Comparison of ENCODE assay signal across 8 cellular contexts in the genomic region with DNA sequence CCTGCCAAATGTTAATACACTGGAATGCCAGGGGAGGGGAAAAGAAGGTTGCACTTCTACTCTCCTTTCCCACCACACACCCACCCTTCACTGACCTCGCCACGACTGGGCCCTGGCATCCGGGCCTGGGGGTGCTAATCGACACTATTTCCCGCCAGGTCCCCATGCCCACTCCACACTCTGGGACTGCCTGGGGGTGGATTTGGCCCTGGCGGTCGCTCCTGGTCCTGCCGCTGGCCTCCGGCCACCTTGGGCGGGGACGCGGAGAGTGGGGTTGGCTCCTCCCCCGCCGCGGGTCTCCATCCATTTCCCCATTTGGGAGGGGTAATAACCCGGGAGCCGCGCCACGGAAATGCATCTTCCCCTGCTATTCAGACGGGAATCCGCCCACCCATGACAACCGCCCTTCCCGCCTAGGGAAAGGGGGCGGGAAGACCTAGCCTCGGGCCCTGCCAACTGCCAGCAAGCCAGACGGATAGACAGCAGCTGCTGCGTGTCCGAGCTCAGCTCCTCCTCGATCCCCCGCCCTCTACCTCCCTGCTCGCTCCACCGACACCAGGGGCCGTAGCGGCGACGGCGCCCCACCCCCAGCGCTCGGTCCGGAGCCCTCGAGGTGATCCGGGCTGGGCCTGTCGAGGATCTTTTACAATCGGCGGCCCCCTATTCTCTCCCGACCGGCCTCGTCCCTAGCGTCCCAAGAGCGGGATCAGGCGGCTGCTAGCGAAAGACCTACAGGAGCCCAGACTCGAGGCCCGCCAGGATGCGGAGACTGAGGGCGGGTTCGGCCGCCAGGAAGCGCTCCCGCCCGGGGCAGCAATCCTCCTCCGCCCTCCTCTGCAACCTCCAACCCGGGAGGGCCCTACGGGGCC.
DNase-seq lines count a peak whose midpoint lies in the region; ATAC-seq and TF ChIP-seq lines count a peak whose summit lies in the region.

No MANE protein-coding gene starts in this region.

- peak overlapping the region; percentile 19 for H3K4me3 ChIP-seq in CD4-positive, CD25-positive, alpha-beta regulatory T cell (ENCODE audit: low read depth, low read length)
- H3K4me3 ChIP-seq in esophagus muscularis mucosa (peak overlapping the region; percentile 50 to 65 (median 58)), mononuclear cell (ENCODE audit: low read length) (peak overlapping the region; percentile 41)

- peaks cover 0 to 22% (median 2%) of the 10 kb centered on the region in 4 donors for H3K4me1 Mint-ChIP-seq in CD4-positive, CD25-positive, alpha-beta regulatory T cell
- H3K4me1 Mint-ChIP-seq in activated T-helper 17 cell treated with anti-CD3 and anti-CD28 coated beads, Interleukin-2, amount 50 U/mL, for 72 hours, result peaks cover 9% of the 10 kb centered on the region

- H3K27ac Mint-ChIP-seq in CD4-positive, CD25-positive, alpha-beta regulatory T cell, result peak overlapping the region in 2 of 3 donors; percentile 75 to 87
- H3K27ac Mint-ChIP-seq in activated T-helper 17 cell treated with anti-CD3 and anti-CD28 coated beads, Interleukin-2, amount 50 U/mL, for 72 hours, result peak overlapping the region; percentile 88

- no peaks in the 10 kb centered on the region for H3K9me3 ChIP-seq in CD4-positive, CD25-positive, alpha-beta regulatory T cell (ENCODE audit: control insufficient read depth in 2 of 2, low read length in 2 of 2)
- H3K9me3 ChIP-seq in esophagus muscularis mucosa (no peaks in the 10 kb centered on the region), mononuclear cell (ENCODE audit: low read depth, low read length) (no peaks in the 10 kb centered on the region)

- TF ChIP-seq CTCF in esophagus muscularis mucosa (IDR thresholded peaks at IDR 0.05), result peak in 1 of 3 experiments; percentile 60

- peak overlapping the region; percentile 85 to 94 (median 88) for H3K4me3 Mint-ChIP-seq in CD4-positive, CD25-positive, alpha-beta regulatory T cell
- peak overlapping the region; percentile 75 for H3K4me3 Mint-ChIP-seq in activated T-helper 17 cell treated with anti-CD3 and anti-CD28 coated beads, Interleukin-2, amount 50 U/mL, for 72 hours

- no peak for TF ChIP-seq EP300 in esophagus muscularis mucosa (IDR thresholded peaks at IDR 0.05)

- no peaks in the 10 kb centered on the region for H3K36me3 Mint-ChIP-seq in CD4-positive, CD25-positive, alpha-beta regulatory T cell
- H3K36me3 Mint-ChIP-seq in activated T-helper 17 cell treated with anti-CD3 and anti-CD28 coated beads, Interleukin-2, amount 50 U/mL, for 72 hours (ENCODE audit: low read depth), result no peaks in the 10 kb centered on the region

- peak; percentile 11 to 29 (median 17) for DNase-seq in CD4-positive, CD25-positive, alpha-beta regulatory T cell
- DNase-seq in NOMO-1 treated with DMSO at 0.1 percent for 48 hours (lab: John Stamatoyannopoulos, UW; ENCODE audit: unreplicated experiment), result peak; percentile 60
- DNase-seq in esophagus muscularis mucosa (ENCODE audit: extremely low spot score), result peak; percentile 93
- DNase-seq in superior temporal gyrus (ENCODE audit: extremely low spot score), result peak; percentile 20

- H3K4me1 ChIP-seq in CD4-positive, CD25-positive, alpha-beta regulatory T cell (ENCODE audit: control insufficient read depth, insufficient read depth, low read length, poor library complexity, severe bottlenecking), result peaks cover 10% of the 10 kb centered on the region
- H3K4me1 ChIP-seq in esophagus muscularis mucosa, result peaks cover 3 to 20% (median 18%) of the 10 kb centered on the region in 4 donors
- peaks cover 12% of the 10 kb centered on the region for H3K4me1 ChIP-seq in mononuclear cell (ENCODE audit: insufficient read depth, low read length)

- H3K27ac ChIP-seq in CD4-positive, CD25-positive, alpha-beta regulatory T cell (ENCODE audit: insufficient read depth, low read length, poor library complexity, severe bottlenecking), result peak overlapping the region; percentile 41
- H3K27ac ChIP-seq in esophagus muscularis mucosa (replicated peaks in 1 of 4), result peak overlapping the region; percentile 80 to 92 (median 88)

- peaks cover 7% of the 10 kb centered on the region for H3K27me3 Mint-ChIP-seq in CD4-positive, CD25-positive, alpha-beta regulatory T cell
- no peaks in the 10 kb centered on the region for H3K27me3 Mint-ChIP-seq in activated T-helper 17 cell treated with anti-CD3 and anti-CD28 coated beads, Interleukin-2, amount 50 U/mL, for 72 hours

- TF ChIP-seq POLR2A in esophagus muscularis mucosa (IDR thresholded peaks at IDR 0.05; ENCODE audit: low read depth), result no peak

- H3K27me3 ChIP-seq in CD4-positive, CD25-positive, alpha-beta regulatory T cell (ENCODE audit: control insufficient read depth, insufficient read depth, low read length), result no peaks in the 10 kb centered on the region
- no peaks in the 10 kb centered on the region for H3K27me3 ChIP-seq in esophagus muscularis mucosa
- no peaks in the 10 kb centered on the region for H3K27me3 ChIP-seq in mononuclear cell (ENCODE audit: insufficient read depth, low read length)

- intact Hi-C loops in esophagus muscularis mucosa (cut with DNase I), result no loop called here

- peaks cover 0 to 1% (median 0%) of the 10 kb centered on the region in 7 donors for H3K9me3 Mint-ChIP-seq in CD4-positive, CD25-positive, alpha-beta regulatory T cell
- no peaks in the 10 kb centered on the region for H3K9me3 Mint-ChIP-seq in activated T-helper 17 cell treated with anti-CD3 and anti-CD28 coated beads, Interleukin-2, amount 50 U/mL, for 72 hours

- peak; percentile 45 to 52 for ATAC-seq in CD4-positive, CD25-positive, alpha-beta regulatory T cell (ENCODE audit: low read depth in 2 of 2)
- ATAC-seq in GM19351 (IDR thresholded peaks at IDR 0.05; ENCODE audit: unreplicated experiment) (peak; percentile 54), HG03457 (IDR thresholded peaks at IDR 0.05; ENCODE audit: unreplicated experiment) (peak; percentile 56)
- ATAC-seq in activated T-helper 17 cell treated with anti-CD3 and anti-CD28 coated beads, Interleukin-2, amount 50 U/mL, for 72 hours (replicated peaks), result peak; percentile 29

- WGBS in esophagus muscularis mucosa, result 38% methylated on average over 33 of the region's 64 CpGs

- no peaks in the 10 kb centered on the region for H3K36me3 ChIP-seq in CD4-positive, CD25-positive, alpha-beta regulatory T cell (ENCODE audit: control insufficient read depth, insufficient read depth, low read length)
- peaks cover 0 to 5% (median 2%) of the 10 kb centered on the region in 4 donors for H3K36me3 ChIP-seq in esophagus muscularis mucosa

Comparison
In these comparisons a context has a peak if more than half of its experiments do, and no peak if none do; other contexts are left out.
1. Peak in every context shown above with its lines: DNase-seq, ATAC-seq, H3K4me3 ChIP-seq and H3K27ac ChIP-seq.
2. DNase-seq: peak in every context shown above with its lines; median percentile 93 in esophagus muscularis mucosa; 60 in NOMO-1 treated with DMSO at 0.1 percent for 48 hours; 20 in superior temporal gyrus; 17 in CD4-positive, CD25-positive, alpha-beta regulatory T cell.